10 cellular contexts compared by ENCODE assay signal in genomic region chr12:89451876-89452275, GRCh38.
A peak's percentile ranks its signal among the peaks of the same experiment; 100 is the strongest.
DNase-seq lines count a peak whose midpoint lies in the region; FAIRE-seq and TF ChIP-seq lines count a peak whose summit lies in the region.
"Had no signal": no experiment of that assay in that cellular context is flagged by ENCODE, and none has a peak within 500 bp of the region (broad histone marks: within the 10 kb centered on the region; RNA-seq: fewer than 3 reads in every experiment).

No MANE protein-coding gene starts in this region.

- DNase-seq in HEK293T (ENCODE audit: extremely low spot score) (peak; percentile 30), cerebellar cortex (ENCODE audit: low spot score) (peak; percentile 91), kidney (peak; percentile 74), HAP-1 (ENCODE audit: low spot score in 2 of 2) (no peak), NCI-H2029 (lab: John Stamatoyannopoulos, UW) (no peak), midbrain (lab: John Stamatoyannopoulos, UW) (no peak), AML-193 (lab: John Stamatoyannopoulos, UW) (no peak)
- DNase-seq: activated CD4-positive, alpha-beta T cell treated with anti-CD3 and anti-CD28 coated beads for 48 hours; Karpas-422 had no signal

- no peak for TF ChIP-seq CTCF in kidney (IDR thresholded peaks at IDR 0.05; ENCODE audit: borderline replicate concordance, extremely low read depth, insufficient read depth)

- H3K27me3 ChIP-seq in subcutaneous abdominal adipose tissue (ENCODE audit: control insufficient read depth in 5 of 5, insufficient read depth in 4 of 5, low read length in 5 of 5) (no peaks in the 10 kb centered on the region), HAP-1 (ENCODE audit: low read depth) (no peaks in the 10 kb centered on the region)

- POLR2A ChIA-PET in HEK293T (lab: Yijun Ruan, JAX): interaction anchor here (1.1 kb wide), 1 partner anchor 99 kb away, joined by 4 read pairs; the partner anchor contains the start of gene DUSP6

- H3K4me3 ChIP-seq in kidney (ENCODE audit: low read length in 2 of 2) (peak overlapping the region; percentile 22 to 40), subcutaneous abdominal adipose tissue (ENCODE audit: low read depth in 1 of 5, low read length in 5 of 5) (peak overlapping the region; percentile 11 to 45 (median 32)), HAP-1 (no peak overlapping the region)

- in situ Hi-C loops in HAP-1 (cut with MboI; ENCODE audit: low sequenced_read_pairs): loop anchor here (10.0 kb wide), 1 partner anchor 427 kb away; no protein-coding TSS in a partner anchor

- H3K9me3 ChIP-seq in kidney (ENCODE audit: control insufficient read depth in 1 of 2, low read length in 2 of 2): no peaks in the 10 kb centered on the region
- H3K9me3 ChIP-seq in subcutaneous abdominal adipose tissue (ENCODE audit: control insufficient read depth in 5 of 5, low read length in 5 of 5): no peaks in the 10 kb centered on the region
- no peaks in the 10 kb centered on the region for H3K9me3 ChIP-seq in HAP-1

- H3K27ac ChIP-seq in kidney (ENCODE audit: low read depth in 2 of 2, low read length in 2 of 2) (peak overlapping the region; percentile 9 to 40), subcutaneous abdominal adipose tissue (ENCODE audit: low read depth, low read length) (peak overlapping the region; percentile 80)

- CTCF ChIA-PET in HEK293T (lab: Yijun Ruan, JAX): interaction anchor here (0.5 to 1.5 kb wide), 4 partner anchors 10 to 435 kb away, joined by 3 to 8 read pairs (median 6); no protein-coding TSS in a partner anchor

- H3K9ac ChIP-seq in kidney (ENCODE audit: low read length in 2 of 2) (no peak overlapping the region), subcutaneous abdominal adipose tissue (ENCODE audit: low read length in 5 of 5) (peak overlapping the region in 4 of 5 donors; percentile 9 to 53 (median 32))

- no peak for FAIRE-seq in kidney (lab: Jason Lieb, UNC)

- H3K36me3 ChIP-seq in kidney (ENCODE audit: control insufficient read depth in 1 of 2, insufficient read depth in 2 of 2, low read length in 2 of 2) (no peaks in the 10 kb centered on the region), subcutaneous abdominal adipose tissue (ENCODE audit: control insufficient read depth in 5 of 5, insufficient read depth in 5 of 5, low read length in 5 of 5) (no peaks in the 10 kb centered on the region), HAP-1 (replicated peaks) (no peaks in the 10 kb centered on the region)

- H3K4me1 ChIP-seq in kidney (ENCODE audit: control insufficient read depth in 1 of 2, insufficient read depth in 1 of 2, low read depth in 1 of 2, low read length in 2 of 2) (peaks cover 16 to 25% of the 10 kb centered on the region in 2 donors), subcutaneous abdominal adipose tissue (ENCODE audit: control insufficient read depth in 5 of 5, insufficient read depth in 5 of 5, low read length in 5 of 5) (peaks cover 5 to 32% (median 30%) of the 10 kb centered on the region in 5 donors), HAP-1 (no peaks in the 10 kb centered on the region)

- intact Hi-C loops in kidney (cut with DNase I): loop anchor here (5.0 kb wide), 1 partner anchor 395 kb away; no protein-coding TSS in a partner anchor

TF ChIP-seq in HEK293T, 16 proteins besides CTCF, POLR2A, EP300 and RAD21:
- TF ChIP-seq FOXM1 (IDR thresholded peaks at IDR 0.05; ENCODE audit: borderline replicate concordance) (no peak), ZNF384 (IDR thresholded peaks at IDR 0.05) (no peak), FOXK2 (IDR thresholded peaks at IDR 0.05) (no peak), LEF1 (IDR thresholded peaks at IDR 0.05; ENCODE audit: borderline replicate concordance) (no peak), CTBP1 (IDR thresholded peaks at IDR 0.05; ENCODE audit: borderline replicate concordance) (no peak), FOXA1 (IDR thresholded peaks at IDR 0.05) (no peak)
TF ChIP-seq in HEK293T: peak in this region for 0.

Comparison
In these comparisons a context has a peak if more than half of its experiments do, and no peak if none do; other contexts are left out.
1. DNase-seq: peak in HEK293T (single experiment), cerebellar cortex (single experiment) and kidney (single experiment); none in HAP-1 (0 of 2), NCI-H2029 (single experiment), midbrain (single experiment) and AML-193 (0 of 2).
2. H3K9ac ChIP-seq: peak in subcutaneous abdominal adipose tissue (4 of 5); none in kidney (0 of 2).